9 cellular contexts compared by ENCODE assay signal in genomic region chr9:77325058-77325457, GRCh38.
"Had no signal": no experiment of that assay in that cellular context is flagged by ENCODE, and none has a peak within 500 bp of the region (broad histone marks: within the 10 kb centered on the region; RNA-seq: fewer than 3 reads in every experiment).

No MANE protein-coding gene starts in this region.

- FAIRE-seq: H1 had no signal

- H3K27ac ChIP-seq: GM23248 had no signal

- ATAC-seq: HCT116 had no signal

- H3K4me3 ChIP-seq: GM23248, HAP-1 had no signal

- H3K27ac Mint-ChIP-seq: HFFc6 had no signal

- DNase-seq: GM23248, GOT3, H7, H9, HCEC 1CT, HFFc6 had no signal

- H3K36me3 ChIP-seq: HAP-1 had no signal

- H3K9me3 Mint-ChIP-seq: H9, HFFc6 had no signal

- H3K4me3 Mint-ChIP-seq: H9, HFFc6 had no signal

- H2AFZ ChIP-seq: GM23248 had no signal

- H3K9me3 ChIP-seq: HAP-1 had no signal
